In genomic region chr17:48615212-48615962, GRCh38 we compare ENCODE assay signal across 1 cellular context.
TF ChIP-seq lines count a peak whose summit lies in the region.

HOXB8 (minus strand) TSS chr17:48615292; CDS start chr17:48614704, 588 bp downstream.

TF ChIP-seq in HEK293, 187 proteins besides CTCF, POLR2A, EP300 and RAD21 (continued from another document and continues in another):
- TF ChIP-seq ZNF518A (tag by site-specific recombination; conservative IDR thresholded peaks at IDR 0.05; ENCODE audit: low read depth) (no peak), SP7 (tag by site-specific recombination; IDR thresholded peaks at IDR 0.05) (peak; percentile 51; the same call in 1 of the 2 replicates), ZNF280C (tag by site-specific recombination; IDR thresholded peaks at IDR 0.05) (no peak), GLI2 (tag by site-specific recombination; IDR thresholded peaks at IDR 0.05; ENCODE audit: borderline replicate concordance, low read depth) (peak; percentile 49; the same call in 1 of the 2 replicates), TCF7L2 (IDR thresholded peaks at IDR 0.05; ENCODE audit: borderline replicate concordance, low read depth, low read length) (peak; percentile 75), BCL11A (tag by site-specific recombination; IDR thresholded peaks at IDR 0.05; ENCODE audit: low read depth) (peak; percentile 58), ZBTB26 (tag by site-specific recombination; optimal IDR thresholded peaks at IDR 0.05) (peak; percentile 29), ZNF18 (tag by site-specific recombination; IDR thresholded peaks at IDR 0.05) (peak; percentile 45), ZBTB44 (tag by site-specific recombination; IDR thresholded peaks at IDR 0.05) (peak; percentile 94; the same call in 1 of the 2 replicates), REPIN1 (tag by site-specific recombination; IDR thresholded peaks at IDR 0.05; ENCODE audit: low read depth) (0 out of 2 replicates have a peak, but pooled peaks have one; percentile 53), ZBTB17 (tag by site-specific recombination; IDR thresholded peaks at IDR 0.05) (peak; percentile 99), TRIM28 (IDR thresholded peaks at IDR 0.05; ENCODE audit: borderline replicate concordance, low read length) (no peak), ZNF670 (tag by site-specific recombination; IDR thresholded peaks at IDR 0.05; ENCODE audit: low read depth) (no peak), ZIC2 (tag by site-specific recombination; IDR thresholded peaks at IDR 0.05) (0 out of 2 replicates have a peak, but pooled peaks have one; percentile 15), ZBTB1 (tag by site-specific recombination; IDR thresholded peaks at IDR 0.05) (no peak), ZFP41 (tag by site-specific recombination; IDR thresholded peaks at IDR 0.05; ENCODE audit: borderline replicate concordance) (no peak), HOXA7 (CRISPR knock-in tag; IDR thresholded peaks at IDR 0.05; ENCODE audit: borderline replicate concordance) (no peak), ZNF747 (tag by site-specific recombination; IDR thresholded peaks at IDR 0.05) (no peak), TSHZ1 (tag by site-specific recombination; IDR thresholded peaks at IDR 0.05; ENCODE audit: borderline replicate concordance) (peak; percentile 30; the same call in 1 of the 2 replicates), ZNF600 (tag by site-specific recombination; IDR thresholded peaks at IDR 0.05) (no peak), ZNF24 (tag by site-specific recombination; IDR thresholded peaks at IDR 0.05) (no peak), ZNF433 (tag by site-specific recombination; IDR thresholded peaks at IDR 0.05; ENCODE audit: low read depth) (no peak), ZBTB10 (tag by site-specific recombination; IDR thresholded peaks at IDR 0.05) (peak; percentile 64; the same call in 1 of the 2 replicates), IKZF3 (tag by site-specific recombination; IDR thresholded peaks at IDR 0.05) (peak; percentile 77), MYNN (tag by site-specific recombination; IDR thresholded peaks at IDR 0.05; ENCODE audit: borderline replicate concordance) (no peak), ZNF133 (tag by site-specific recombination; IDR thresholded peaks at IDR 0.05) (no peak), ZNF184 (tag by site-specific recombination; IDR thresholded peaks at IDR 0.05) (no peak), ZNF280D (tag by site-specific recombination; IDR thresholded peaks at IDR 0.05) (no peak), ZNF549 (tag by site-specific recombination; IDR thresholded peaks at IDR 0.05) (no peak), ZNF341 (tag by site-specific recombination; IDR thresholded peaks at IDR 0.05; ENCODE audit: low read depth) (0 out of 2 replicates have a peak, but pooled peaks have one; percentile 22), GFI1B (tag by site-specific recombination; IDR thresholded peaks at IDR 0.05) (peak; percentile 78; the same call in 1 of the 2 replicates), KLF16 (tag by site-specific recombination; IDR thresholded peaks at IDR 0.05) (0 out of 2 replicates have a peak, but pooled peaks have one; percentile 3), KLF10 (tag by site-specific recombination; IDR thresholded peaks at IDR 0.05) (peak; percentile 45), ZNF561 (tag by site-specific recombination; IDR thresholded peaks at IDR 0.05; ENCODE audit: borderline replicate concordance) (peak; percentile 41; the same call in 1 of the 2 replicates), ZNF239 (tag by site-specific recombination; IDR thresholded peaks at IDR 0.05) (no peak), ZNF366 (tag by site-specific recombination; conservative IDR thresholded peaks at IDR 0.05) (peak; percentile 69), ZNF404 (tag by site-specific recombination; IDR thresholded peaks at IDR 0.05) (no peak)
